1 cellular context compared by ENCODE assay signal in the genomic region with DNA sequence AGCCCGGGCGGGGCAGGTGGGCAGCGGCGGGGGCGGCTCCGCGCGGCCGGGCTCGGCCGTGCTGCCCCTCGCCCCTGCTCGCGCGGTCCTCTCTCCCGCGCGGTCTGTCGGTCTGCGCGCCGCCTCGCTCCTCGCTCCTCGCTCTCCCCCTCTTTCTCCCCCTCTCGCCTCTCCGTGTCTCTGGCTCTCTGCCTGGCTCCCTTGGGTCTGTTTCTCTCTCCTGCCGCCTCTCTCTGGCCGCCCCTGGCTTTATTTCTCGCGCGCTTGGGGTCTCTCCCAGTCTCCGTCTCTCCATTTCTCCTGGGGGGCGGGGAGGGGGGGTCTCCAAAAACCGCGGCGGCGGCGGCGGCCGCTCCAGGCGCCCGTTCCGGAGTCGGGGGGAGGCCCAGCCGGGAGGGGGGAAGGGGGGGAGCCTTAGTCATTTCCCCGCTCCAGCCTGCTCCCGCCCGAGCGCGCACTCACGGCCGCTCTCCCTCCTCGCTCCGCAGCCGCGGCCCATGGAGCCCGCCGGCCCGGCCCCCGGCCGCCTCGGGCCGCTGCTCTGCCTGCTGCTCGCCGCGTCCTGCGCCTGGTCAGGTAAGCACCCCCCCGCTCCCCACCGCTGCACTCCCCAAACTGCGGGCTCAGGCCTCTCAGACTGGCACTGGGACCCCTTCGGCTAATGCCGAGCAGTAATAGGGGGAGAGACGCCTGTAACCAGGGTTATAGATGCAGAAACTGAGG.
TF ChIP-seq lines count a peak whose summit lies in the region.

A gene (plus strand): TSS at position 457 of the 723 bp plus-strand sequence. CDS start 41 bp downstream, at position 498.

TF ChIP-seq in liver, 16 proteins besides CTCF, POLR2A, EP300 and RAD21:
- TF ChIP-seq, protein P1, sequence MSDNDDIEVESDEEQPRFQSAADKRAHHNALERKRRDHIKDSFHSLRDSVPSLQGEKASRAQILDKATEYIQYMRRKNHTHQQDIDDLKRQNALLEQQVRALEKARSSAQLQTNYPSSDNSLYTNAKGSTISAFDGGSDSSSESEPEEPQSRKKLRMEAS (IDR thresholded peaks at IDR 0.05), result no peak
- TF ChIP-seq, protein P2, sequence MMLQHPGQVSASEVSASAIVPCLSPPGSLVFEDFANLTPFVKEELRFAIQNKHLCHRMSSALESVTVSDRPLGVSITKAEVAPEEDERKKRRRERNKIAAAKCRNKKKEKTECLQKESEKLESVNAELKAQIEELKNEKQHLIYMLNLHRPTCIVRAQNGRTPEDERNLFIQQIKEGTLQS (IDR thresholded peaks at IDR 0.05), result no peak
- TF ChIP-seq FOXA1 (IDR thresholded peaks at IDR 0.05) (no peak), HNF4G (IDR thresholded peaks at IDR 0.05) (no peak), FOXA2 (IDR thresholded peaks at IDR 0.05) (no peak), YY1 (IDR thresholded peaks at IDR 0.05) (no peak)
